ENCODE assay signal across 9 cellular contexts in the genomic region with DNA sequence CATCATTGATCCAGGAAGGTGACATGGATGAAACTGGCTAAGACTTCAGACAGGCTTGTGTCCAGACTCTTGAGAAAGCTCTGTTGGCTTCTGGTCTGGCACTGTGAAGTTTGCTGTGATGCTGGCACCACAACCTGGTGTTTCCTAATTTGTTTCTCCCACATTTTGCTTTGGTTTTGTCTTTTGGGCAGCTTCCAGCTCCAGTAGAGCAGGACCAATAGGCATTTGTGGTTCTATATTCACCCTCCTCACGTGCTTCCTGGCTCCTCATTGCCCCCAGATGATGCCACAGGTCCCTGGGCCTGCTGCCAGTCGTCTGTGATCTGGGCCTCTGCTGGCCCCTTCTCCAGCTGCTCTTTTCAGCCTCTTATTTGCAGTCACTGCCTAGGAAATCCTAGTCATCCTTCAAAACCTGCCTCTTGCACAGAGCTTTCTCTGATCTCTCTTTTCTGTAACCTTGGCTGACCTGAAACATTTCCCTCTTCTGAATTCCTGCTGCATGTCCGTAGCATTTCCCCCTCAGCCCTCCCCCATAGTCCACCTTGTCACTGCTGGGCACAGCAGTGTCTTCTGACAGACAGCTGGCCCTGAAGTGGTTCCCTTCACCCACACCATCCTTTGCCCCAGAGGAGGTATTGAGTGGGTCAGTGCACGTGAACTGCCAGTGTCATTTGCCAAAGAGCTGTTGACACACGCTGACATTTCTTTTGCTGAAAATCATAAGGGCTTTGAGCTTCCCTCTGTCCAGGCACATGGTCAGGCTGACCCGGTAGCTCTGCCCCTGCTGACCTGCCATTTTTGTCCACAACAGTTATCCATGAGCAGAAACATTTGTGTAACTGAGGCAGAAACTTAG.
DNase-seq lines count a peak whose midpoint lies in the region; ATAC-seq and TF ChIP-seq lines count a peak whose summit lies in the region.
"Had no signal": no experiment of that assay in that cellular context is flagged by ENCODE, and none has a peak within 500 bp of the region (broad histone marks: within the 10 kb centered on the region; RNA-seq: fewer than 3 reads in every experiment).

No MANE protein-coding gene starts in this region.

- peak; percentile 46 for DNase-seq in AG04450 (ENCODE audit: low read depth, low spot score)
- DNase-seq in HT1080 (ENCODE audit: low read depth): peak; percentile 86
- peak; percentile 69 for DNase-seq in astrocyte of the cerebellum (ENCODE audit: low read depth)
- no peak for DNase-seq in mesenchymal stem cell
- no peak for DNase-seq in OCI-M2 (lab: John Stamatoyannopoulos, UW; ENCODE audit: unreplicated experiment)
- no peak for DNase-seq in foreskin melanocyte

- H4K91ac ChIP-seq in mesenchymal stem cell (ENCODE audit: low read length): no peak overlapping the region

- POLR2A ChIA-PET in AG04450 (lab: Yijun Ruan, JAX): interaction anchor here (1.2 kb wide), 1 partner anchor 70 kb away, joined by 3 read pairs; no protein-coding TSS in a partner anchor

- H3K9me3 ChIP-seq in AG04450 (ENCODE audit: control insufficient read depth, insufficient read depth, low read length): no peaks in the 10 kb centered on the region
- H3K9me3 ChIP-seq in mesenchymal stem cell (ENCODE audit: control insufficient read depth, low read length): no peaks in the 10 kb centered on the region

- no peak overlapping the region for H3K4me3 ChIP-seq in AG04450 (ENCODE audit: low read depth, low read length)
- no peak overlapping the region for H3K4me3 ChIP-seq in astrocyte of the cerebellum (ENCODE audit: low read depth, low read length)
- H3K4me3 ChIP-seq in mesenchymal stem cell (ENCODE audit: insufficient read depth in 1 of 2, low read depth in 1 of 2, low read length in 2 of 2): no peak overlapping the region
- H3K4me3 ChIP-seq: GM12878 had no signal

- TF ChIP-seq CTCF in AG04450 (IDR thresholded peaks at IDR 0.05; ENCODE audit: low read depth, low read length) (no peak), astrocyte of the cerebellum (IDR thresholded peaks at IDR 0.05; ENCODE audit: low read depth, low read length, missing control alignments) (no peak)

- H3K27ac ChIP-seq in AG04450 (ENCODE audit: low read depth, low read length): peak overlapping the region; percentile 73
- H3K27ac ChIP-seq in mesenchymal stem cell (ENCODE audit: low read length, poor library complexity, severe bottlenecking): peak overlapping the region; percentile 4

- H3K23ac ChIP-seq in mesenchymal stem cell (ENCODE audit: low read length in 2 of 2): no peak overlapping the region

- H3K4me1 ChIP-seq in mesenchymal stem cell (ENCODE audit: control insufficient read depth, insufficient read depth, low read depth, low read length): peaks cover 31% of the 10 kb centered on the region

- H3K4me2 ChIP-seq in mesenchymal stem cell (ENCODE audit: low read length, poor library complexity, severe bottlenecking): no peak overlapping the region

- in situ Hi-C loops in astrocyte of the cerebellum (cut with HindIII; ENCODE audit: low sequenced_read_pairs): no loop called here

- peaks cover 58 to 64% of the 10 kb centered on the region in 2 experiments for H3K36me3 ChIP-seq in mesenchymal stem cell (ENCODE audit: control insufficient read depth in 1 of 2, insufficient read depth in 2 of 2, low read depth in 1 of 2, low read length in 2 of 2)

- WGBS in mesenchymal stem cell: 84% methylated on average over 6 of the region's 6 CpGs

- H3K4ac ChIP-seq in mesenchymal stem cell (ENCODE audit: low read depth in 1 of 2, low read length in 2 of 2): peak overlapping the region in 1 of 2 experiments; percentile 47

- H3K27me3 ChIP-seq in AG04450 (ENCODE audit: control insufficient read depth, insufficient read depth, low read length) (no peaks in the 10 kb centered on the region), mesenchymal stem cell (ENCODE audit: control insufficient read depth in 1 of 2, insufficient read depth in 1 of 2, low read length in 2 of 2) (no peaks in the 10 kb centered on the region)

- ATAC-seq in GM18867 (IDR thresholded peaks at IDR 0.05; ENCODE audit: unreplicated experiment): no peak
- ATAC-seq in HG03175 (IDR thresholded peaks at IDR 0.05; ENCODE audit: unreplicated experiment): no peak
- ATAC-seq: GM12878 had no signal

- H3K79me1 ChIP-seq in mesenchymal stem cell (replicated peaks; ENCODE audit: low read length, poor library complexity, severe bottlenecking): peaks cover 38% of the 10 kb centered on the region

- H2BK12ac ChIP-seq in mesenchymal stem cell (ENCODE audit: low read length in 2 of 2): no peak overlapping the region

- no peak overlapping the region for H2AK5ac ChIP-seq in mesenchymal stem cell (ENCODE audit: low read length, severe bottlenecking)

- H2AFZ ChIP-seq in mesenchymal stem cell (ENCODE audit: low read depth, low read length): no peak overlapping the region

- no peak overlapping the region for H3K14ac ChIP-seq in mesenchymal stem cell (ENCODE audit: low read length in 2 of 2)

- H2BK5ac ChIP-seq in mesenchymal stem cell (ENCODE audit: low read depth, low read length, poor library complexity, severe bottlenecking): no peak overlapping the region

- peak overlapping the region; percentile 55 for H3K9ac ChIP-seq in mesenchymal stem cell (ENCODE audit: low read length)

- no peak overlapping the region for H4K8ac ChIP-seq in mesenchymal stem cell (ENCODE audit: low read length)

- no peak overlapping the region for H2BK15ac ChIP-seq in mesenchymal stem cell (ENCODE audit: low read depth, poor library complexity, severe bottlenecking)

- CTCF ChIA-PET in AG04450 (lab: Charles Lee): interaction anchor here (0.6 to 3.3 kb wide), 8 partner anchors 12 to 394 kb away, joined by 3 to 11 read pairs (median 4); no protein-coding TSS in a partner anchor

- peak overlapping the region in 1 of 2 experiments; percentile 67 for H3K18ac ChIP-seq in mesenchymal stem cell (ENCODE audit: low read depth in 1 of 2, low read length in 2 of 2)

- no peak overlapping the region for H2BK120ac ChIP-seq in mesenchymal stem cell (ENCODE audit: low read depth, low read length)

Comparison
In these comparisons a context has a peak if more than half of its experiments do, and no peak if none do; other contexts are left out.
1. DNase-seq: peak in AG04450 (single experiment), HT1080 (single experiment) and astrocyte of the cerebellum (single experiment); none in mesenchymal stem cell (single experiment), OCI-M2 (single experiment) and foreskin melanocyte (single experiment).